ENCODE assay signal across 8 cellular contexts in genomic region chrX:17242470-17242869, GRCh38.
DNase-seq lines count a peak whose midpoint lies in the region; ATAC-seq, FAIRE-seq and TF ChIP-seq lines count a peak whose summit lies in the region.

No MANE protein-coding gene starts in this region.

- peak; percentile 29 for FAIRE-seq in endometrium (lab: Jason Lieb, UNC)

- no peak overlapping the region for H3K9ac ChIP-seq in SK-N-MC (ENCODE audit: insufficient read length)

- DNase-seq in ACHN (peak; percentile 20), MV-4-11 (lab: John Stamatoyannopoulos, UW) (peak; percentile 15), SK-N-MC (ENCODE audit: low read depth, low spot score) (peak; percentile 22), myocyte (ENCODE audit: low read depth) (peak; percentile 58)
- DNase-seq in activated CD4-positive, CD25-positive, alpha-beta regulatory T cell treated with anti-CD3 and anti-CD28 coated beads, Interleukin-2, amount 50 U/mL, for 72 hours: no peak

- H3K36me3 ChIP-seq in SK-N-MC (ENCODE audit: insufficient read depth, low read length): no peaks in the 10 kb centered on the region

- H3K9me3 ChIP-seq in SK-N-MC (ENCODE audit: low read depth, low read length): no peaks in the 10 kb centered on the region

- no peak overlapping the region for H3K27ac ChIP-seq in SK-N-MC

- H3K4me3 ChIP-seq in SK-N-MC: no peak overlapping the region

- peak; percentile 74 for TF ChIP-seq CTCF in GM12873 (IDR thresholded peaks at IDR 0.05; ENCODE audit: insufficient read depth, low read depth, low read length, missing control alignments)

- in situ Hi-C loops in ACHN (cut with HindIII; ENCODE audit: low pct_ligation_motif_present, low pct_unique_long_range_greater_than_20kb, low sequenced_read_pairs): no loop called here

- ATAC-seq in HG02970 (IDR thresholded peaks at IDR 0.05; ENCODE audit: low FRiP score, unreplicated experiment): no peak
